Comparison of ENCODE assay signal across 15 cellular contexts in the genomic region with DNA sequence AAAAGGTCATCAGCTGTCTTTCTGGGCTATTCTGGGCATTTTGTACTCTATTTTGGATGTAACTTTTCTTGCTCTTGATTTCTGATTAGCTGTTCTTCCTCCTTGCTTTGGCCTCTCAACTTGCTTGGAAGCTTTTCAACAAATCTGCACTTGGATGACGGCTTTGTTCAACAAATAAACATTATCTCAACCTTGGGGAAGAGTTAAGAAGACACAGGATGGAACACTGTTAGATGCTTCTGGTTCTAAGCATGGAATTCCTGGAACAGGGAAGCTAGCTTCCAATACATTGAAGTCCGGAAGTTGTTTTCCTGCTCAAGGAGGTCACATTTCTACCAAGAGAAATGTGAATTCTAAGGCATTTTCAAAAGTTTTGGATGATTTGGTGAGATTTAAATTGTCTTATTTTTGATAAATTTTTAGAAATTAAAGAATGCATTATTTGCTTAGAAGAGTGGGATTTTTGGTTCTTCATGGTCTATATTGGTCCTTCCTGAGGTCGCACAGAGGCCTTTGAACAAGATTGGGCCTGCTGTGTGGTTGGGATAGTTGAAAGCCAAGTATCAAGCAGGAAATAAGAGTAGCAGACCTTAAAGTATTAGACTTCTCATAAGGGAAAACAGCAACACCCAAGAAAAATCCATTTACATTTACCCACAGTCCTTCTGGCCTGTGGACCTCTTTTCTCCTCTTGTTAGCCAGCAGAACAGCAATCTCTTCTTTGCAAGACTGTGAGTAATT. TPM values are rescaled to one million over a fixed set of nuclear protein-coding genes. Genes with fewer than 3 reads are reported as not detected.
DNase-seq lines count a peak whose midpoint lies in the region; ATAC-seq and TF ChIP-seq lines count a peak whose summit lies in the region.
"Had no signal": no experiment of that assay in that cellular context is flagged by ENCODE, and none has a peak within 500 bp of the region (broad histone marks: within the 10 kb centered on the region; RNA-seq: fewer than 3 reads in every experiment).

No MANE protein-coding gene starts in this region.

- no peak for DNase-seq in breast epithelium (ENCODE audit: low spot score in 2 of 2)
- DNase-seq in left cardiac atrium = no peak
- no peak for DNase-seq in sigmoid colon
- DNase-seq in Calu3 = no peak
- DNase-seq in stimulated activated naive B cell treated with anti-CD40 and anti-IgM and Interleukin-4, amounts not matched to agents 10 μg/mL and 1 μg/mL and 100 μg/mL, for 72 hours = no peak
- DNase-seq in CD4-positive, alpha-beta T cell = no peak
- no peak for DNase-seq in C1 segment of cervical spinal cord (lab: John Stamatoyannopoulos, UW)
- DNase-seq: activated CD4-positive, alpha-beta T cell treated with anti-CD3 and anti-CD28 coated beads for 36 hours; DMS79; naive thymus-derived CD4-positive, alpha-beta T cell; NCI-H1436; NCI-H446; small intestine had no signal

- CTCF ChIA-PET in Calu3 (lab: Charles Lee) = no interaction called here
- CTCF ChIA-PET in CD4-positive, alpha-beta T cell (lab: Charles Lee) = no interaction called here

- H3K4me3 Mint-ChIP-seq in Calu3 (ENCODE audit: low read depth, unreplicated experiment) = no peak overlapping the region
- H3K4me3 Mint-ChIP-seq in stimulated activated naive B cell treated with anti-CD40 and anti-IgM and Interleukin-4, amounts not matched to agents 10 μg/mL and 1 μg/mL and 100 μg/mL, for 72 hours = no peak overlapping the region
- H3K4me3 Mint-ChIP-seq in CD4-positive, alpha-beta T cell = no peak overlapping the region
- H3K4me3 Mint-ChIP-seq: activated CD4-positive, alpha-beta T cell treated with anti-CD3 and anti-CD28 coated beads for 36 hours; activated T-helper 1 cell treated with anti-CD3 and anti-CD28 coated beads, Interleukin-12 subunit alpha, Interleukin-12 subunit beta, Interleukin-2, Interleukin-4 antibody, amounts not matched to agents 30 ng/mL and 10 ng/mL and 1 ng/mL, durations not matched to agents 14 hours and 24 hours and 36 hours; naive thymus-derived CD4-positive, alpha-beta T cell had no signal

- peaks cover 41% of the 10 kb centered on the region for H3K4me1 ChIP-seq in BLaER1
- peaks cover 0 to 10% of the 10 kb centered on the region in 2 donors for H3K4me1 ChIP-seq in breast epithelium
- peaks cover 0 to 21% (median 13%) of the 10 kb centered on the region in 4 donors for H3K4me1 ChIP-seq in sigmoid colon

- H3K4me3 ChIP-seq in BLaER1 (no peak overlapping the region), breast epithelium (no peak overlapping the region), sigmoid colon (no peak overlapping the region)

- H3K36me3 Mint-ChIP-seq in Calu3 (ENCODE audit: insufficient read depth, unreplicated experiment) = no peaks in the 10 kb centered on the region
- peaks cover 17 to 27% of the 10 kb centered on the region in 2 donors for H3K36me3 Mint-ChIP-seq in stimulated activated naive B cell treated with anti-CD40 and anti-IgM and Interleukin-4, amounts not matched to agents 10 μg/mL and 1 μg/mL and 100 μg/mL, for 72 hours
- no peaks in the 10 kb centered on the region for H3K36me3 Mint-ChIP-seq in CD4-positive, alpha-beta T cell (ENCODE audit: low read depth)

- intact Hi-C loops in breast epithelium (cut with DNase I; ENCODE audit: low total_unique reads) (no loop called here), left cardiac atrium (cut with DNase I) (no loop called here), sigmoid colon (cut with DNase I) (no loop called here), Calu3 (cut with micrococcal nuclease; ENCODE audit: unreplicated experiment) (no loop called here)
- intact Hi-C loops in CD4-positive, alpha-beta T cell (cut with DNase I, micrococcal nuclease) = no loop called here

- H3K27ac Mint-ChIP-seq in Calu3 (ENCODE audit: unreplicated experiment) = no peak overlapping the region
- no peak overlapping the region for H3K27ac Mint-ChIP-seq in stimulated activated naive B cell treated with anti-CD40 and anti-IgM and Interleukin-4, amounts not matched to agents 10 μg/mL and 1 μg/mL and 100 μg/mL, for 72 hours
- H3K27ac Mint-ChIP-seq in CD4-positive, alpha-beta T cell = no peak overlapping the region
- H3K27ac Mint-ChIP-seq: activated CD4-positive, alpha-beta T cell treated with anti-CD3 and anti-CD28 coated beads for 36 hours; activated T-helper 1 cell treated with anti-CD3 and anti-CD28 coated beads, Interleukin-12 subunit alpha, Interleukin-12 subunit beta, Interleukin-2, Interleukin-4 antibody, amounts not matched to agents 30 ng/mL and 10 ng/mL and 1 ng/mL, durations not matched to agents 14 hours and 24 hours and 36 hours; naive thymus-derived CD4-positive, alpha-beta T cell had no signal

- no peaks in the 10 kb centered on the region for H3K9me3 ChIP-seq in BLaER1
- H3K9me3 ChIP-seq in breast epithelium = no peaks in the 10 kb centered on the region
- H3K9me3 ChIP-seq in sigmoid colon = no peaks in the 10 kb centered on the region
- no peaks in the 10 kb centered on the region for H3K9me3 ChIP-seq in CD4-positive, alpha-beta T cell (ENCODE audit: control insufficient read depth, low read length)

- BruUV-seq in Calu3 (replicated peaks; lab: Mats Ljungman, UMichigan) = no TSS peak

- ATAC-seq in left cardiac atrium = peak; percentile 73 to 75
- ATAC-seq in stimulated activated naive B cell treated with anti-CD40 and anti-IgM and Interleukin-4, amounts not matched to agents 10 μg/mL and 1 μg/mL and 100 μg/mL, for 72 hours (replicated peaks) = no peak
- ATAC-seq in CD4-positive, alpha-beta T cell (ENCODE audit: poor library complexity) = no peak
- ATAC-seq: activated CD4-positive, alpha-beta T cell treated with anti-CD3 and anti-CD28 coated beads for 36 hours; naive thymus-derived CD4-positive, alpha-beta T cell had no signal

- no peak for TF ChIP-seq POLR2A in breast epithelium (IDR thresholded peaks at IDR 0.05)
- no peak for TF ChIP-seq POLR2A in sigmoid colon (IDR thresholded peaks at IDR 0.05)

- no peaks in the 10 kb centered on the region for H3K9me3 Mint-ChIP-seq in Calu3 (ENCODE audit: low read depth, unreplicated experiment)
- H3K9me3 Mint-ChIP-seq in stimulated activated naive B cell treated with anti-CD40 and anti-IgM and Interleukin-4, amounts not matched to agents 10 μg/mL and 1 μg/mL and 100 μg/mL, for 72 hours = no peaks in the 10 kb centered on the region
- H3K9me3 Mint-ChIP-seq in CD4-positive, alpha-beta T cell = no peaks in the 10 kb centered on the region
- H3K9me3 Mint-ChIP-seq: activated T-helper 1 cell treated with anti-CD3 and anti-CD28 coated beads, Interleukin-12 subunit alpha, Interleukin-12 subunit beta, Interleukin-2, Interleukin-4 antibody, amounts not matched to agents 30 ng/mL and 10 ng/mL and 1 ng/mL, durations not matched to agents 14 hours and 24 hours and 36 hours; naive thymus-derived CD4-positive, alpha-beta T cell had no signal

- H3K27ac ChIP-seq in BLaER1 (no peak overlapping the region; the same call in 1 of the 2 replicates), breast epithelium (peak overlapping the region; percentile 73 to 84), sigmoid colon (peak overlapping the region in 3 of 4 donors; percentile 6 to 39 (median 9))
- H3K27ac ChIP-seq in CD4-positive, alpha-beta T cell (ENCODE audit: low read depth, low read length) = no peak overlapping the region

- no peaks in the 10 kb centered on the region for H3K27me3 Mint-ChIP-seq in Calu3 (ENCODE audit: unreplicated experiment)
- no peaks in the 10 kb centered on the region for H3K27me3 Mint-ChIP-seq in stimulated activated naive B cell treated with anti-CD40 and anti-IgM and Interleukin-4, amounts not matched to agents 10 μg/mL and 1 μg/mL and 100 μg/mL, for 72 hours
- H3K27me3 Mint-ChIP-seq in CD4-positive, alpha-beta T cell = no peaks in the 10 kb centered on the region
- H3K27me3 Mint-ChIP-seq: activated CD4-positive, alpha-beta T cell treated with anti-CD3 and anti-CD28 coated beads for 36 hours; naive thymus-derived CD4-positive, alpha-beta T cell had no signal

- POLR2A ChIA-PET in CD4-positive, alpha-beta T cell (lab: Charles Lee) = no interaction called here

- H3K9ac ChIP-seq in BLaER1 = no peak overlapping the region

- H4K20me1 ChIP-seq in BLaER1 = peaks cover 7% of the 10 kb centered on the region; the same call in 1 of the 2 replicates

- TF ChIP-seq CTCF in breast epithelium (IDR thresholded peaks at IDR 0.05) (no peak), sigmoid colon (IDR thresholded peaks at IDR 0.05) (no peak), Calu3 (IDR thresholded peaks at IDR 0.05; ENCODE audit: unreplicated experiment) (no peak)
- TF ChIP-seq CTCF in CD4-positive, alpha-beta T cell (IDR thresholded peaks at IDR 0.05) = no peak

- H3K4me2 ChIP-seq in BLaER1 = peak overlapping the region; percentile 32

- H3K36me3 ChIP-seq in BLaER1 (peaks cover 39% of the 10 kb centered on the region), breast epithelium (no peaks in the 10 kb centered on the region), sigmoid colon (peaks cover 0 to 9% (median 0%) of the 10 kb centered on the region in 4 donors)

- no peak for TF ChIP-seq EP300 in sigmoid colon (IDR thresholded peaks at IDR 0.05)

- 73 to 76% methylated on average over 3 of the region's 3 CpGs for WGBS in sigmoid colon, 2 donors

- H3K27me3 ChIP-seq in BLaER1 (no peaks in the 10 kb centered on the region), breast epithelium (no peaks in the 10 kb centered on the region), sigmoid colon (no peaks in the 10 kb centered on the region)
- no peaks in the 10 kb centered on the region for H3K27me3 ChIP-seq in CD4-positive, alpha-beta T cell (ENCODE audit: control insufficient read depth, insufficient read depth, low read length)

- peaks cover 36% of the 10 kb centered on the region for H3K4me1 Mint-ChIP-seq in Calu3 (ENCODE audit: low read depth, unreplicated experiment)
- peaks cover 25 to 56% of the 10 kb centered on the region in 2 donors for H3K4me1 Mint-ChIP-seq in stimulated activated naive B cell treated with anti-CD40 and anti-IgM and Interleukin-4, amounts not matched to agents 10 μg/mL and 1 μg/mL and 100 μg/mL, for 72 hours
- peaks cover 8% of the 10 kb centered on the region for H3K4me1 Mint-ChIP-seq in CD4-positive, alpha-beta T cell (ENCODE audit: low read depth)

RNA-seq across cellular contexts. Expression of gene PPFIBP1, which starts 59.2 kb away (rescaled TPM):
- 10 to 100 TPM; 34.4 to 86.5 (median 84.0) TPM for total RNA-seq in breast epithelium
- 100 to 1,000 TPM in 1 of 2 donors, 10 to 100 TPM in 1; 92.7 to 123 TPM for total RNA-seq in left cardiac atrium
- 100 to 1,000 TPM in 1 of 4 donors, 10 to 100 TPM in 3; 65.3 to 101 (median 75.9) TPM for total RNA-seq in sigmoid colon
- 10 to 100 TPM in 2 of 3 donors, 1 to 10 TPM in 1; 5.5 to 18.6 (median 14.0) TPM for polyA plus RNA-seq in sigmoid colon
- total RNA-seq in Calu3 (2022) = 58.7 and 64.8 TPM in 2 replicates
- total RNA-seq in CD4-positive, alpha-beta T cell = 1 to 10 TPM; 2.6 to 2.9 TPM

Comparison
In these comparisons a context has a peak if more than half of its experiments do, and no peak if none do; other contexts are left out.
1. H3K27ac ChIP-seq: peak in breast epithelium (2 of 2) and sigmoid colon (3 of 4); none in BLaER1 (single experiment) and CD4-positive, alpha-beta T cell (single experiment).
2. ATAC-seq: peak in left cardiac atrium (2 of 2); none in stimulated activated naive B cell treated with anti-CD40 and anti-IgM and Interleukin-4, amounts not matched to agents 10 μg/mL and 1 μg/mL and 100 μg/mL, for 72 hours (0 of 2) and CD4-positive, alpha-beta T cell (single experiment).
3. RNA of gene PPFIBP1, which starts 59.2 kb away (total RNA-seq): 92.7 to 123 TPM in left cardiac atrium, 34.4 to 86.5 TPM in breast epithelium, 65.3 to 101 TPM in sigmoid colon and 58.7 to 64.8 TPM in Calu3; 2.6 to 2.9 TPM in CD4-positive, alpha-beta T cell; every median in the first group is over 4 times any median in the second.